19 cellular contexts compared by ENCODE assay signal in genomic region chr20:24837721-24838456, GRCh38.
DNase-seq lines count a peak whose midpoint lies in the region; ATAC-seq, FAIRE-seq and TF ChIP-seq lines count a peak whose summit lies in the region.
"Had no signal": no experiment of that assay in that cellular context is flagged by ENCODE, and none has a peak within 500 bp of the region (broad histone marks: within the 10 kb centered on the region; RNA-seq: fewer than 3 reads in every experiment).

No MANE protein-coding gene starts in this region.

- no peaks in the 10 kb centered on the region for H3F3A ChIP-seq in smooth muscle cell (ENCODE audit: low read depth)

- H3K27me3 Mint-ChIP-seq in HFFc6 (ENCODE audit: insufficient read depth) (peaks cover 5% of the 10 kb centered on the region; the same call in 1 of the 2 replicates), astrocyte (ENCODE audit: low read depth, unreplicated experiment) (peaks cover 22% of the 10 kb centered on the region)

- H3K36me3 ChIP-seq in astrocyte (ENCODE audit: insufficient read depth, low read length): no peaks in the 10 kb centered on the region
- H3K36me3 ChIP-seq in smooth muscle cell (ENCODE audit: low read depth): no peaks in the 10 kb centered on the region
- no peaks in the 10 kb centered on the region for H3K36me3 ChIP-seq in prostate gland
- H3K36me3 ChIP-seq in left ventricle myocardium inferior: no peaks in the 10 kb centered on the region

- no peak for FAIRE-seq in astrocyte (lab: Jason Lieb, UNC)

- DNase-seq in HFFc6: peak; percentile 13
- peak; percentile 61 for DNase-seq in astrocyte (ENCODE audit: low read depth)
- peak; percentile 27 for DNase-seq in iris pigment epithelial cell (ENCODE audit: low read depth)
- no peak for DNase-seq in smooth muscle cell (lab: John Stamatoyannopoulos, UW; ENCODE audit: unreplicated experiment)
- no peak for DNase-seq in prostate gland (ENCODE audit: low spot score)
- DNase-seq in left ventricle myocardium inferior: no peak
- DNase-seq: activated CD4-positive, alpha-beta T cell treated with anti-CD3 and anti-CD28 coated beads, Interleukin-2, amount 50 U/mL, for 1 hour; activated T-cell treated with anti-CD3 and anti-CD28 coated beads for 4 hours; DMS153; naive thymus-derived CD8-positive, alpha-beta T cell; NCI-H1694 treated with DMSO at 0.1 percent for 48 hours; NK-92 treated with Interleukin-12 subunit alpha and Interleukin-12 subunit beta, amount 100 ng/mL, for 24 hours; T-helper 1 cell; testis had no signal

- ATAC-seq in HG03460 (IDR thresholded peaks at IDR 0.05; ENCODE audit: unreplicated experiment): no peak
- ATAC-seq: esophagus mucosa; naive thymus-derived CD8-positive, alpha-beta T cell had no signal

- H3K4me1 Mint-ChIP-seq in HFFc6 (ENCODE audit: low read depth): peaks cover 59% of the 10 kb centered on the region
- peaks cover 21% of the 10 kb centered on the region for H3K4me1 Mint-ChIP-seq in astrocyte (ENCODE audit: low read depth, unreplicated experiment)

- no peak overlapping the region for H3K4me3 ChIP-seq in astrocyte (ENCODE audit: insufficient read depth, low read depth, low read length)
- no peak overlapping the region for H3K4me3 ChIP-seq in smooth muscle cell
- H3K4me3 ChIP-seq in prostate gland: no peak overlapping the region
- no peak overlapping the region for H3K4me3 ChIP-seq in left ventricle myocardium inferior
- H3K4me3 ChIP-seq: testis had no signal

- TF ChIP-seq CTCF in HFFc6 (IDR thresholded peaks at IDR 0.05) (no peak), astrocyte (IDR thresholded peaks at IDR 0.05; ENCODE audit: insufficient read depth, low read depth, low read length) (no peak), smooth muscle cell (IDR thresholded peaks at IDR 0.05; ENCODE audit: borderline replicate concordance, insufficient read depth, poor library complexity, severe bottlenecking) (no peak), prostate gland (IDR thresholded peaks at IDR 0.05) (no peak), left ventricle myocardium inferior (IDR thresholded peaks at IDR 0.05; ENCODE audit: borderline replicate concordance) (no peak)

- H3K4me2 ChIP-seq in astrocyte (ENCODE audit: low read length) (peak overlapping the region; percentile 58), smooth muscle cell (peak overlapping the region; percentile 20)

- H3K79me2 ChIP-seq in astrocyte (ENCODE audit: insufficient read depth, low read length) (no peaks in the 10 kb centered on the region), smooth muscle cell (ENCODE audit: low read depth) (no peaks in the 10 kb centered on the region)

- H3K9ac ChIP-seq in astrocyte (ENCODE audit: low read length): no peak overlapping the region
- H3K9ac ChIP-seq in smooth muscle cell (ENCODE audit: low read depth): no peak overlapping the region

- no peaks in the 10 kb centered on the region for H3K27me3 ChIP-seq in astrocyte (ENCODE audit: insufficient read depth, low read length)
- H3K27me3 ChIP-seq in smooth muscle cell (ENCODE audit: low read depth): peaks cover 3% of the 10 kb centered on the region
- no peaks in the 10 kb centered on the region for H3K27me3 ChIP-seq in prostate gland (replicated peaks; ENCODE audit: insufficient read depth)
- peaks cover 38% of the 10 kb centered on the region for H3K27me3 ChIP-seq in left ventricle myocardium inferior (ENCODE audit: low read depth)
- H3K27me3 ChIP-seq: testis had no signal

- H4K20me1 ChIP-seq in astrocyte (ENCODE audit: insufficient read depth, low read length): no peaks in the 10 kb centered on the region
- no peaks in the 10 kb centered on the region for H4K20me1 ChIP-seq in smooth muscle cell (ENCODE audit: low read depth)

- H2AFZ ChIP-seq in astrocyte (ENCODE audit: low read depth, low read length): no peak overlapping the region
- no peak overlapping the region for H2AFZ ChIP-seq in smooth muscle cell (ENCODE audit: low read depth)

- H3K9me3 ChIP-seq in astrocyte (ENCODE audit: insufficient read depth, low read depth, low read length) (no peaks in the 10 kb centered on the region), smooth muscle cell (replicated peaks; ENCODE audit: low read depth) (no peaks in the 10 kb centered on the region), prostate gland (no peaks in the 10 kb centered on the region), left ventricle myocardium inferior (replicated peaks) (no peaks in the 10 kb centered on the region)
- H3K9me3 ChIP-seq: testis had no signal

- peak overlapping the region; percentile 72 for H3K27ac Mint-ChIP-seq in HFFc6
- H3K27ac Mint-ChIP-seq in astrocyte (ENCODE audit: unreplicated experiment): no peak overlapping the region
- H3K27ac Mint-ChIP-seq: dendritic cell treated with granulocyte-macrophage colony-stimulating factor and Interleukin-4, amounts not matched to agents 40 ng/mL and 50 ng/mL, for 4 days; IgD-negative memory B cell; naive thymus-derived CD8-positive, alpha-beta T cell; progenitor cell of endocrine pancreas had no signal

- TF ChIP-seq POLR2A in prostate gland (IDR thresholded peaks at IDR 0.05): no peak

- peaks cover 16% of the 10 kb centered on the region for H3K4me1 ChIP-seq in astrocyte (ENCODE audit: insufficient read depth, low read length)
- H3K4me1 ChIP-seq in smooth muscle cell (ENCODE audit: low read depth): peaks cover 10% of the 10 kb centered on the region
- no peaks in the 10 kb centered on the region for H3K4me1 ChIP-seq in prostate gland (replicated peaks)
- H3K4me1 ChIP-seq in left ventricle myocardium inferior: no peaks in the 10 kb centered on the region
- H3K4me1 ChIP-seq: testis had no signal

- H3K9me3 Mint-ChIP-seq in HFFc6 (no peaks in the 10 kb centered on the region), astrocyte (ENCODE audit: unreplicated experiment) (peaks cover 4% of the 10 kb centered on the region)
- H3K9me3 Mint-ChIP-seq: dendritic cell treated with granulocyte-macrophage colony-stimulating factor and Interleukin-4, amounts not matched to agents 40 ng/mL and 50 ng/mL, for 4 days; IgD-negative memory B cell; naive thymus-derived CD8-positive, alpha-beta T cell had no signal

- H3K27ac ChIP-seq in astrocyte (ENCODE audit: low read depth, low read length) (no peak overlapping the region), smooth muscle cell (ENCODE audit: low read depth) (peak overlapping the region; percentile 42), prostate gland (no peak overlapping the region), left ventricle myocardium inferior (replicated peaks) (no peak overlapping the region)
- H3K27ac ChIP-seq: testis had no signal

- intact Hi-C loops in prostate gland (cut with DNase I): no loop called here
- intact Hi-C loops in left ventricle myocardium inferior (cut with micrococcal nuclease): no loop called here

- H3K36me3 Mint-ChIP-seq in HFFc6 (ENCODE audit: low read depth) (no peaks in the 10 kb centered on the region), astrocyte (ENCODE audit: low read depth, unreplicated experiment) (no peaks in the 10 kb centered on the region)
- H3K36me3 Mint-ChIP-seq: naive thymus-derived CD8-positive, alpha-beta T cell had no signal

- H3K4me3 Mint-ChIP-seq in HFFc6 (peak overlapping the region; percentile 5; the same call in 1 of the 2 replicates), astrocyte (ENCODE audit: unreplicated experiment) (no peak overlapping the region)
- H3K4me3 Mint-ChIP-seq: dendritic cell treated with granulocyte-macrophage colony-stimulating factor and Interleukin-4, amounts not matched to agents 40 ng/mL and 50 ng/mL, for 4 days; IgD-negative memory B cell; naive thymus-derived CD8-positive, alpha-beta T cell had no signal

- 56% methylated on average over 8 of the region's 8 CpGs for WGBS in smooth muscle cell (ENCODE audit: low lambda C conversion rate)
- WGBS in prostate gland: 91% methylated on average over 8 of the region's 8 CpGs

Comparison
In these comparisons a context has a peak if more than half of its experiments do, and no peak if none do; other contexts are left out.
1. DNase-seq: peak in HFFc6 (single experiment), astrocyte (single experiment) and iris pigment epithelial cell (single experiment); none in smooth muscle cell (single experiment), prostate gland (single experiment) and left ventricle myocardium inferior (single experiment).